In the genomic region with DNA sequence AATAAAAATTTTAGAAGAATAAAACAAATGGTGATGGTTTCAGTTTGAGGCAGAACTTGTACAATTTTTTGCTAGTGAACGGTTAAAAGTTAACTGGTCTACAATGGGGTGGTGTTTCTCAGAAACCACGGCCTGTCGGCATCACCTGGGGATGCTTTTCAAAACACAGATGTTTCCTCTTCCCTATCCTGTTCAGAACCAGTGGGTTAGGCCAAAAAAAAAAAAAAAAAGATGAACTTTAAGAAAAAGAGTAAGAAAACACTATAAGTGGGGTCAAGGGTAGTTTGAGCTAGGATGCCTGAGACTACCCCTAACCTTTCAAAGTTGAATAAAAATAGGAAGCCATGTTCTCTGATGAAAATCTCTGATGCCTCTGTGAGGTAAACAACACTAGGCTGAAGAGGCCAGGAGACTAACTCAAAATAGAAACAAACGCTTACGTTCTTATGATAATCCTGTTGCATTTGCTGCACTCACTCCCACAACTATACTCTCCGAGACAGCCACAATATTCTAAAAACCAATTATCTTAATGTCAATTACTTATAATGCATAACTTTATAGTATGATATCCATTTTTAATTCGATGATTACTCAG, we compare ENCODE assay signal across 9 cellular contexts. TPM values are rescaled to one million over a fixed set of nuclear protein-coding genes. Genes with fewer than 3 reads are reported as not detected.
DNase-seq lines count a peak whose midpoint lies in the region; ATAC-seq and TF ChIP-seq lines count a peak whose summit lies in the region.
"Had no signal": no experiment of that assay in that cellular context is flagged by ENCODE, and none has a peak within 500 bp of the region (broad histone marks: within the 10 kb centered on the region; RNA-seq: fewer than 3 reads in every experiment).

No MANE protein-coding gene starts in this region.

- peaks cover 13% of the 10 kb centered on the region for H3K36me3 ChIP-seq in neutrophil
- H3K36me3 ChIP-seq: SJCRH30 had no signal

- H3K4me1 ChIP-seq in neutrophil (ENCODE audit: control insufficient read depth in 1 of 2, insufficient read depth in 1 of 2, low read depth in 1 of 2, low read length in 1 of 2), result peaks cover 52 to 56% of the 10 kb centered on the region in 2 experiments
- H3K4me1 ChIP-seq: SJCRH30 had no signal

- peak overlapping the region; percentile 51 for H3K27ac ChIP-seq in neutrophil
- H3K27ac ChIP-seq: SJCRH30 had no signal

- peak; percentile 40 for DNase-seq in GM12865 (ENCODE audit: low read depth)
- DNase-seq in activated effector memory CD4-positive, alpha-beta T cell treated with Interleukin-2 at 50 U/mL for 16 hours, result no peak
- no peak for DNase-seq in anterior cingulate cortex (lab: John Stamatoyannopoulos, UW)
- DNase-seq in NCI-H2081 (lab: John Stamatoyannopoulos, UW), result no peak
- DNase-seq: DMS79 treated with DMSO at 0.1 percent for 48 hours, SJCRH30 had no signal

- H3K27me3 Mint-ChIP-seq in activated T-helper 17 cell treated with anti-CD3 and anti-CD28 coated beads, Interleukin-2, amount 50 U/mL, for 72 hours, result no peaks in the 10 kb centered on the region

- peaks cover 32% of the 10 kb centered on the region for H3K4me1 Mint-ChIP-seq in activated T-helper 17 cell treated with anti-CD3 and anti-CD28 coated beads, Interleukin-2, amount 50 U/mL, for 72 hours

- peak overlapping the region; percentile 99 for H3K4me3 Mint-ChIP-seq in activated T-helper 17 cell treated with anti-CD3 and anti-CD28 coated beads, Interleukin-2, amount 50 U/mL, for 72 hours

- ATAC-seq in HG03108 (IDR thresholded peaks at IDR 0.05; ENCODE audit: unreplicated experiment), result peak; percentile 29
- ATAC-seq in activated T-helper 17 cell treated with anti-CD3 and anti-CD28 coated beads, Interleukin-2, amount 50 U/mL, for 72 hours (replicated peaks), result no peak

- no peaks in the 10 kb centered on the region for H3K27me3 ChIP-seq in neutrophil
- H3K27me3 ChIP-seq: SJCRH30 had no signal

- H3K4me3 ChIP-seq in GM12865 (ENCODE audit: low read depth, low read length) (peak overlapping the region; percentile 15), neutrophil (ENCODE audit: low read depth in 1 of 2, low read length in 1 of 2) (no peak overlapping the region)
- H3K4me3 ChIP-seq: SJCRH30 had no signal

- H3K27ac Mint-ChIP-seq in activated T-helper 17 cell treated with anti-CD3 and anti-CD28 coated beads, Interleukin-2, amount 50 U/mL, for 72 hours, result peak overlapping the region; percentile 99

- no peaks in the 10 kb centered on the region for H3K9me3 ChIP-seq in neutrophil
- H3K9me3 ChIP-seq: SJCRH30 had no signal

- peaks cover 23% of the 10 kb centered on the region for H3K36me3 Mint-ChIP-seq in activated T-helper 17 cell treated with anti-CD3 and anti-CD28 coated beads, Interleukin-2, amount 50 U/mL, for 72 hours (ENCODE audit: low read depth)

- no peak for TF ChIP-seq CTCF in GM12865 (IDR thresholded peaks at IDR 0.05; ENCODE audit: insufficient read depth, low read depth, low read length, missing control alignments)
- TF ChIP-seq CTCF in neutrophil (IDR thresholded peaks at IDR 0.05), result no peak

- H3K9me3 Mint-ChIP-seq in activated T-helper 17 cell treated with anti-CD3 and anti-CD28 coated beads, Interleukin-2, amount 50 U/mL, for 72 hours, result no peaks in the 10 kb centered on the region

RNA-seq across cellular contexts. Expression of a gene that starts 3.3 kb away (rescaled TPM):
- total RNA-seq in activated T-helper 17 cell treated with anti-CD3 and anti-CD28 coated beads, Interleukin-2, amount 50 U/mL, for 72 hours, result 10 to 100 TPM; 36.2 to 41.2 TPM

RNA-seq across cellular contexts. Expression of a gene that starts 22.7 kb away (rescaled TPM):
- 100 to 1,000 TPM; 114 to 226 TPM for total RNA-seq in activated T-helper 17 cell treated with anti-CD3 and anti-CD28 coated beads, Interleukin-2, amount 50 U/mL, for 72 hours
